In genomic region chr13:79913141-79913827, GRCh38 we compare ENCODE assay signal across 23 cellular contexts.
"Had no signal": no experiment of that assay in that cellular context is flagged by ENCODE, and none has a peak within 500 bp of the region (broad histone marks: within the 10 kb centered on the region; RNA-seq: fewer than 3 reads in every experiment).

No MANE protein-coding gene starts in this region.

- H3K4me3 Mint-ChIP-seq: naive B cell, nephron had no signal

- ATAC-seq: gastroesophageal sphincter, left cardiac atrium, psoas muscle, sciatic nerve had no signal

- DNase-seq: cortex of kidney; effector memory CD4-positive, alpha-beta T cell; glutamatergic neuron; islet precursor cell; left cardiac atrium; left ventricle myocardium inferior; mesenchymal stem cell; naive B cell; psoas muscle; stimulated activated CD4-positive, alpha-beta T cell treated with anti-CD3 and anti-CD28 coated beads, Interleukin-2, amount 100 ng/mL, for 24 hours; stimulated activated naive CD4-positive, alpha-beta T cell; stomach; substantia nigra; transverse colon had no signal

- H3K36me3 Mint-ChIP-seq: naive B cell had no signal

- H3K4me1 ChIP-seq: esophagus muscularis mucosa, gastroesophageal sphincter, stomach, transverse colon had no signal

- H3K4me1 Mint-ChIP-seq: naive B cell had no signal

- H3K27me3 ChIP-seq: esophagus muscularis mucosa, gastroesophageal sphincter, neutrophil, stomach, transverse colon had no signal

- H3K9me3 ChIP-seq: esophagus muscularis mucosa, gastroesophageal sphincter, left ventricle myocardium inferior, neutrophil, psoas muscle, stomach, thoracic aorta, transverse colon had no signal

- H3K27me3 Mint-ChIP-seq: naive B cell had no signal

- H3K27ac ChIP-seq: epithelial cell of prostate, esophagus muscularis mucosa, gastroesophageal sphincter, left ventricle myocardium inferior, neutrophil, psoas muscle, skin epidermis, stomach, thoracic aorta, transverse colon had no signal

- H3K36me3 ChIP-seq: esophagus muscularis mucosa, gastroesophageal sphincter, left ventricle myocardium inferior, neutrophil, stomach, thoracic aorta, transverse colon had no signal

- H3K9me3 Mint-ChIP-seq: naive B cell, nephron had no signal

- H3K4me3 ChIP-seq: esophagus muscularis mucosa, gastroesophageal sphincter, left ventricle myocardium inferior, lung, psoas muscle, skin epidermis, stomach, thoracic aorta, transverse colon had no signal

- H3K27ac Mint-ChIP-seq: naive B cell, nephron had no signal
